Comparison of ENCODE assay signal across 9 cellular contexts in the genomic region with DNA sequence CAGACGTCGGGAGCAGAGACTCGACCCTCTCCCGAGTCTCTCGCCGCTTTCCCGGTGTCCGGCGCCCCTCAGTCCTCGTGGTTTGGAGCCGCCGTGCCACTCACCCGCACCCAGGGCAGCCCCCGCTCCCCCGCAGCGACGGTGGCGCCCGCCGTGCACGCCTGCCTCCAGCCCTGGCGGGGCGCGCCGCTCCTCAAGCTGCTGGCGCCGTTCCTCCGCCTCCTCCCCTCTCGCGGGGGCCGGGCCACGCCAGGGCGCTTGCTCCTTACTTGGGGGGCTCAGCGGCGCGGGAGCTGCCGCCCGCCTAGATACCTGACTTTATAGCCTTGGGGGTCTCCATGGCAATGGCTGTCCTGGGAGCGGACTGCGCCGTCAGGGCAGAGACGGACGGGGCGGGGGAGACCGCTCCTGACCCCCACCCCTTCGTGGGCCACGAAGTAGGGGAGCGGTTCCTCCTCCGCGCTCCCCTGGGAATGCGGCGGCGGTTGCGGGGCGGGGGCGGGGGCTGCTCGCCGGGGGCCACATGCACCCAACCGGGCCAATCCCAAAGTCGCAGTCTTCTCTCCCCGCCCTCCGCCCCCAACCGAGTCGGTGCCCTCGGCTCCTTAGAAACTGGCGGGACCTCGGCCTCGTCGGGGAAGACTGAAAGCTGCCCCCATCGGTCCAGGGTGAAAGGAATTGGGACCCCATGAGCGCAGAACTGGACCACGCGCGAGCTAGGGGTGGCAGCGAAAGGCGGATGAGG. TPM values are rescaled to one million over a fixed set of nuclear protein-coding genes. Genes with fewer than 3 reads are reported as not detected.
A peak's percentile ranks its signal among the peaks of the same experiment; 100 is the strongest.
DNase-seq lines count a peak whose midpoint lies in the region; ATAC-seq, FAIRE-seq and TF ChIP-seq lines count a peak whose summit lies in the region.
"Had no signal": no experiment of that assay in that cellular context is flagged by ENCODE, and none has a peak within 500 bp of the region (broad histone marks: within the 10 kb centered on the region; RNA-seq: fewer than 3 reads in every experiment).

A gene with protein sequence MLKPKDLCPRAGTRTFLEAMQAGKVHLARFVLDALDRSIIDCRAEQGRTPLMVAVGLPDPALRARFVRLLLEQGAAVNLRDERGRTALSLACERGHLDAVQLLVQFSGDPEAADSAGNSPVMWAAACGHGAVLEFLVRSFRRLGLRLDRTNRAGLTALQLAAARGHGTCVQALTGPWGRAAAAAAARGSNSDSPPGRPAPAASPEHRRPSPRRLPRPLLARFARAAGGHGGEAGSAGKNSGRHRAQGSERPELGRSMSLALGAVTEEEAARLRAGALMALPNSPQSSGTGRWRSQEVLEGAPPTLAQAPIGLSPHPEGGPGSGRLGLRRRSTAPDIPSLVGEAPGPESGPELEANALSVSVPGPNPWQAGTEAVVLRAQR (minus strand): TSS at position 195 of the 745 bp plus-strand sequence. CDS start 478 bp downstream, outside the sequence.

- peak within 1 kb of the TSS; percentile 31 for H2AFZ ChIP-seq in GM12878 (ENCODE audit: control insufficient read depth, low read depth, low read length)

- peak within 1 kb of the TSS; percentile 90 for H3K4me2 ChIP-seq in GM12878 (ENCODE audit: control insufficient read depth, insufficient read depth)

- peak; percentile 49 for ATAC-seq in GM12878
- ATAC-seq in stimulated activated naive CD8-positive, alpha-beta T cell treated with anti-CD3 and anti-CD28 coated beads, Interleukin-15, Interleukin-2, amounts not matched to agents 100 U/mL and 50 U/mL, for 24 hours = peak; percentile 26

- no peak within 1 kb of the TSS for H3K9ac ChIP-seq in GM12878 (ENCODE audit: control insufficient read depth, insufficient read depth, low read length)

- no TSS peak for BruUV-seq in GM12878 (replicated peaks; lab: Mats Ljungman, UMichigan)

- no peak for TF ChIP-seq RAD21 in GM12878 (IDR thresholded peaks at IDR 0.05; ENCODE audit: insufficient read depth, low read depth, low read length)

- H3K79me2 ChIP-seq in GM12878 (ENCODE audit: control insufficient read depth, insufficient read depth, low read length) = no peaks in the 10 kb centered on the region

- no peak for FAIRE-seq in GM12878 (lab: Jason Lieb, UNC)
- FAIRE-seq: G401.6 had no signal

- in situ Hi-C loops in GM12878 (cut with MboI) = no loop called here

- H3K36me3 ChIP-seq in Peyer's patch (no peaks in the 10 kb centered on the region), GM12878 (ENCODE audit: control insufficient read depth in 2 of 2, insufficient read depth in 2 of 2, low read length in 1 of 2) (no peaks in the 10 kb centered on the region), adrenal gland (replicated peaks in 1 of 2) (no peaks in the 10 kb centered on the region)

- H3K4me1 ChIP-seq in Peyer's patch (peaks cover 0 to 34% (median 15%) of the 10 kb centered on the region in 4 donors), GM12878 (ENCODE audit: control insufficient read depth, insufficient read depth, low read length) (peaks cover 5% of the 10 kb centered on the region), adrenal gland (replicated peaks in 1 of 2) (peaks cover 14 to 15% of the 10 kb centered on the region in 2 donors)

- CTCF ChIA-PET in GM12878 (lab: Yijun Ruan, JAX) = interaction anchor here (1.3 to 1.4 kb wide), 2 partner anchors 25 to 27 kb away, joined by 4 read pairs; a partner anchor contains a TSS

- TF ChIP-seq CTCF in Peyer's patch (IDR thresholded peaks at IDR 0.05) (no peak), GM12878 (IDR thresholded peaks at IDR 0.05 in 2 of 3, conservative IDR thresholded peaks at IDR 0.05 in 1 of 3; ENCODE audit: control insufficient read depth in 2 of 3, extremely low read depth in 1 of 3, insufficient read depth in 1 of 3, low read depth in 3 of 3, low read length in 3 of 3) (no peak), adrenal gland (IDR thresholded peaks at IDR 0.05) (no peak)

- no peaks in the 10 kb centered on the region; the same call in 1 of the 2 replicates for H4K20me1 ChIP-seq in GM12878 (ENCODE audit: control insufficient read depth, insufficient read depth)

- RAD21 ChIA-PET in GM12878 (lab: Charles Lee; ENCODE audit: unreplicated experiment) = no interaction called here

- TF ChIP-seq POLR2A in Peyer's patch (IDR thresholded peaks at IDR 0.05) (no peak), GM12878 (IDR thresholded peaks at IDR 0.05; ENCODE audit: low read depth, low read length) (no peak; the same call in 1 of the 2 replicates), adrenal gland (IDR thresholded peaks at IDR 0.05) (no peak)

- DNase-seq in SIG-M5 treated with dmso at 0.1 percent for 504 hours (lab: John Stamatoyannopoulos, UW; ENCODE audit: unreplicated experiment) (peak; percentile 13), SIG-M5 (lab: John Stamatoyannopoulos, UW) (no peak), Peyer's patch (peak in 1 of 3 donors; percentile 36), GM12878 (ENCODE audit: low read depth, low spot score) (no peak), left kidney (ENCODE audit: low read depth, low spot score) (peak; percentile 63), adrenal gland (no peak), GDM1 (lab: John Stamatoyannopoulos, UW) (no peak)
- DNase-seq in stimulated activated naive CD8-positive, alpha-beta T cell treated with anti-CD3 and anti-CD28 coated beads, Interleukin-15, Interleukin-2, amounts not matched to agents 100 U/mL and 50 U/mL, for 24 hours = peak; percentile 51

- H3K4me3 ChIP-seq in Peyer's patch (peak within 1 kb of the TSS; percentile 37 to 72 (median 54)), GM12878 (peak within 1 kb of the TSS; percentile 63), adrenal gland (peak within 1 kb of the TSS in 1 of 4 donors; percentile 50)

- intact Hi-C loops in GM12878 (cut with micrococcal nuclease; ENCODE audit: unreplicated experiment) = no loop called here
- intact Hi-C loops in adrenal gland (cut with DNase I) = loop anchor here (5.0 kb wide), 2 partner anchors 139 to 144 kb away; no protein-coding TSS in a partner anchor

- peak within 1 kb of the TSS in 1 of 4 donors; percentile 46 for H3K27ac ChIP-seq in Peyer's patch
- no peak within 1 kb of the TSS for H3K27ac ChIP-seq in GM12878 (ENCODE audit: control insufficient read depth, insufficient read depth)
- no peak within 1 kb of the TSS for H3K27ac ChIP-seq in adrenal gland

- H3K9me3 ChIP-seq in Peyer's patch (no peaks in the 10 kb centered on the region), GM12878 (replicated peaks; ENCODE audit: control insufficient read depth, insufficient read depth, low read length) (no peaks in the 10 kb centered on the region; the same call in 2 of the 3 replicates), adrenal gland (replicated peaks in 1 of 3) (no peaks in the 10 kb centered on the region)

- 16% methylated on average over 59 of the region's 76 CpGs for WGBS in GM12878 (ENCODE audit: insufficient coverage, insufficient replicate concordance, low lambda C conversion rate, missing lambda C conversion rate)
- 2 to 5% (median 3%) methylated on average over 25 to 76 of the region's 76 CpGs for WGBS in adrenal gland, 4 donors

- POLR2A ChIA-PET in GM12878 (lab: Charles Lee) = interaction anchor here (0.6 kb wide), 1 partner anchor 42 kb away, joined by 3 read pairs; no protein-coding TSS in a partner anchor

- no peak for TF ChIP-seq EP300 in GM12878 (IDR thresholded peaks at IDR 0.05; ENCODE audit: borderline replicate concordance in 1 of 2, control insufficient read depth in 1 of 2, low read depth in 2 of 2, low read length in 2 of 2)

- SMC1A ChIA-PET in GM12878 (lab: Charles Lee; ENCODE audit: uncharacterized antibody, unreplicated experiment) = no interaction called here

- H3K27me3 ChIP-seq in Peyer's patch (peaks cover 0 to 41% of the 10 kb centered on the region in 2 donors), GM12878 (replicated peaks in 1 of 2; ENCODE audit: control insufficient read depth in 2 of 2, insufficient read depth in 2 of 2, low read length in 1 of 2) (peaks cover 4 to 15% of the 10 kb centered on the region in 2 experiments), adrenal gland (peaks cover 47% of the 10 kb centered on the region)

TF ChIP-seq in GM12878, 131 proteins besides CTCF, POLR2A, EP300 and RAD21:
- TF ChIP-seq CHD2 (IDR thresholded peaks at IDR 0.05; ENCODE audit: borderline replicate concordance, low read depth, low read length) (no peak), MEF2B (IDR thresholded peaks at IDR 0.05; ENCODE audit: partially characterized antibody, poor library complexity, severe bottlenecking) (peak; percentile 47), IKZF1 (conservative IDR thresholded peaks at IDR 0.05) (peak; percentile 11; the same call in 1 of the 2 replicates), ZNF622 (IDR thresholded peaks at IDR 0.05) (no peak), HDAC2 (IDR thresholded peaks at IDR 0.05) (no peak), TAF1 (IDR thresholded peaks at IDR 0.05; ENCODE audit: borderline replicate concordance, low read depth, low read length) (no peak)

RNA-seq across cellular contexts. Expression of the gene that starts here (rescaled TPM):
- total RNA-seq in Peyer's patch = not detected
- not detected in 2 replicates for total RNA-seq in GM12878 (2013; cell fraction: nucleolus; rRNA removed)
- not detected in 2 replicates for total RNA-seq in GM12878 (2014; rRNA removed)
- not detected in 2 replicates for total RNA-seq in GM12878 (2014; rRNA removed; fragmentation: Illumina TruSeq; extraction: Trizol)
- not detected in 2 replicates for total RNA-seq in GM12878 (2021)
- polyA plus RNA-seq in GM12878 (2011; ENCODE audit: low read depth) = not detected
- polyA plus RNA-seq in GM12878 (2011; rRNA removed) = not detected in 2 replicates
- polyA plus RNA-seq in GM12878 (2011; cell fraction: cytosol; rRNA removed) = not detected in 2 replicates
- polyA plus RNA-seq in GM12878 (2011; cell fraction: nucleus; rRNA removed) = not detected in 2 replicates
- polyA plus RNA-seq in GM12878 (2012) = not detected in 2 replicates
- not detected in 2 replicates for polyA plus RNA-seq in GM12878 (2014; fragmentation: Illumina TruSeq; extraction: Trizol)
- polyA plus RNA-seq in GM12878 (2014; fragmentation: Nextera tagmentation; extraction: Ambion mirVana) = not detected
- polyA plus RNA-seq in GM12878 (2014; rRNA removed) = not detected in 2 replicates
- not detected for polyA plus RNA-seq in GM12878 (2016; fragmentation: Nextera tagmentation; extraction: Ambion mirVana)
- not detected in 2 replicates for polyA minus RNA-seq in GM12878 (2011; rRNA and poly(A)+ RNA removed)
- not detected in 2 replicates for polyA minus RNA-seq in GM12878 (2011; cell fraction: cytosol; rRNA and poly(A)+ RNA removed)
- polyA minus RNA-seq in GM12878 (2011; cell fraction: nucleus; rRNA and poly(A)+ RNA removed) = not detected in 2 replicates
- not detected for total RNA-seq in adrenal gland
- polyA plus RNA-seq in adrenal gland = not detected

Comparison
In these comparisons a context has a peak if more than half of its experiments do, and no peak if none do; other contexts are left out.
1. DNase-seq: peak in SIG-M5 treated with dmso at 0.1 percent for 504 hours (single experiment), left kidney (single experiment) and stimulated activated naive CD8-positive, alpha-beta T cell treated with anti-CD3 and anti-CD28 coated beads, Interleukin-15, Interleukin-2, amounts not matched to agents 100 U/mL and 50 U/mL, for 24 hours (single experiment); none in SIG-M5 (single experiment), GM12878 (single experiment), adrenal gland (0 of 7) and GDM1 (single experiment).
2. Peak in ATAC-seq, H3K4me3 ChIP-seq and H3K4me2 ChIP-seq in GM12878; RNA of the gene not detected or under 1 TPM.